ENCODE assay signal across 10 cellular contexts in genomic region chr10:102462512-102463054, GRCh38. TPM values are rescaled to one million over a fixed set of nuclear protein-coding genes. Genes with fewer than 3 reads are reported as not detected.
A peak's percentile ranks its signal among the peaks of the same experiment; 100 is the strongest.
DNase-seq lines count a peak whose midpoint lies in the region; ATAC-seq and TF ChIP-seq lines count a peak whose summit lies in the region.
"Had no signal": no experiment of that assay in that cellular context is flagged by ENCODE, and none has a peak within 500 bp of the region (broad histone marks: within the 10 kb centered on the region; RNA-seq: fewer than 3 reads in every experiment).

No MANE protein-coding gene starts in this region.

- H3K36me3 Mint-ChIP-seq in CD14-positive monocyte, result peaks cover 8 to 9% of the 10 kb centered on the region in 2 donors
- H3K36me3 Mint-ChIP-seq in activated naive CD8-positive, alpha-beta T cell, result no peaks in the 10 kb centered on the region

- no peak overlapping the region for H2AK5ac ChIP-seq in mesendoderm (ENCODE audit: low read length)

- no peak overlapping the region for H3K18ac ChIP-seq in mesendoderm (ENCODE audit: low read length)

- H3K36me3 ChIP-seq in H7 (replicated peaks; ENCODE audit: control insufficient read depth, insufficient read depth, low read length) (no peaks in the 10 kb centered on the region), mesendoderm (ENCODE audit: control insufficient read depth, insufficient read depth, low read length) (no peaks in the 10 kb centered on the region)
- H3K36me3 ChIP-seq: gastroesophageal sphincter had no signal

- no peak overlapping the region for H3K4me2 ChIP-seq in mesendoderm (ENCODE audit: low read length)

- intact Hi-C loops in CD14-positive monocyte (cut with micrococcal nuclease), result loop anchor here (5.0 kb wide), 2 partner anchors 40 kb away; partner anchors contain the start of genes ACTR1A (in 1 of the 2), FBXL15 (in 1 of the 2) and SUFU (in 1 of the 2)

- peak overlapping the region in 3 of 7 donors; percentile 22 to 78 (median 25) for H3K27ac Mint-ChIP-seq in CD14-positive monocyte
- H3K27ac Mint-ChIP-seq in activated naive CD8-positive, alpha-beta T cell, result no peak overlapping the region

- H3K4me3 Mint-ChIP-seq in CD14-positive monocyte, result peak overlapping the region; percentile 41 to 95
- H3K4me3 Mint-ChIP-seq in activated naive CD8-positive, alpha-beta T cell, result peak overlapping the region; percentile 95

- H3K27me3 Mint-ChIP-seq in CD14-positive monocyte (ENCODE audit: low read depth in 3 of 3), result peaks cover 3 to 10% (median 10%) of the 10 kb centered on the region in 3 donors
- no peaks in the 10 kb centered on the region for H3K27me3 Mint-ChIP-seq in activated naive CD8-positive, alpha-beta T cell

- H2BK120ac ChIP-seq in mesendoderm (ENCODE audit: low read depth, low read length), result no peak overlapping the region

- H3K4me3 ChIP-seq in H7 (ENCODE audit: insufficient read depth, low read depth, low read length) (peak overlapping the region; percentile 17; the same call in 1 of the 2 replicates), mesendoderm (ENCODE audit: low read length) (no peak overlapping the region)

- H3K79me1 ChIP-seq in mesendoderm (ENCODE audit: low read length), result no peaks in the 10 kb centered on the region

- TF ChIP-seq CTCF in CD14-positive monocyte (IDR thresholded peaks at IDR 0.05), result no peak

- H3K4ac ChIP-seq in mesendoderm (ENCODE audit: low read depth, low read length), result no peak overlapping the region

- no peak overlapping the region for H2BK15ac ChIP-seq in mesendoderm (replicated peaks; ENCODE audit: low read depth)

- no peaks in the 10 kb centered on the region for H3K9me3 Mint-ChIP-seq in CD14-positive monocyte
- H3K9me3 Mint-ChIP-seq in activated naive CD8-positive, alpha-beta T cell (ENCODE audit: low read depth), result no peaks in the 10 kb centered on the region

- no peak for TF ChIP-seq POLR2A in erythroblast (IDR thresholded peaks at IDR 0.05; ENCODE audit: low read length)

- H3K9ac ChIP-seq in mesendoderm (ENCODE audit: low read length), result peak overlapping the region; percentile 23

- H3K23ac ChIP-seq in mesendoderm (ENCODE audit: low read length), result no peak overlapping the region

- ATAC-seq in GM18870 (IDR thresholded peaks at IDR 0.05; ENCODE audit: unreplicated experiment), result no peak
- ATAC-seq: gastroesophageal sphincter had no signal

- no CpG with 5 or more reads among the region's 6 CpGs for WGBS in mesendoderm (ENCODE audit: extremely low coverage, insufficient coverage, low lambda C conversion rate)

- no peak overlapping the region for H4K8ac ChIP-seq in mesendoderm (ENCODE audit: low read depth, low read length)

- DNase-seq in CD14-positive monocyte (ENCODE audit: low spot score) (no peak), H7 (no peak), mesendoderm (no peak), HuH-7.5 (ENCODE audit: low spot score) (no peak), NCI-H1694 (lab: John Stamatoyannopoulos, UW) (no peak), erythroblast (lab: John Stamatoyannopoulos, UW) (no peak)
- DNase-seq: central memory CD4-positive, alpha-beta T cell had no signal

- peaks cover 11% of the 10 kb centered on the region for H3K4me1 ChIP-seq in mesendoderm (ENCODE audit: control insufficient read depth, low read depth, low read length)

- H2BK5ac ChIP-seq in mesendoderm (ENCODE audit: low read length), result no peak overlapping the region

- no peak overlapping the region for H3K27ac ChIP-seq in mesendoderm (ENCODE audit: low read depth, low read length)
- H3K27ac ChIP-seq: gastroesophageal sphincter had no signal

- no peak overlapping the region for H4K5ac ChIP-seq in mesendoderm (ENCODE audit: low read length)

- H3K56ac ChIP-seq in mesendoderm (ENCODE audit: low read length), result peak overlapping the region; percentile 68

- no peaks in the 10 kb centered on the region for H3K79me2 ChIP-seq in mesendoderm (ENCODE audit: control insufficient read depth, insufficient read depth, low read length)

- H3K27me3 ChIP-seq in H7 (ENCODE audit: control insufficient read depth, insufficient read depth, low read length) (peaks cover 2% of the 10 kb centered on the region; the same call in 1 of the 2 replicates), mesendoderm (ENCODE audit: insufficient read depth, low read length, poor library complexity) (no peaks in the 10 kb centered on the region)
- H3K27me3 ChIP-seq: gastroesophageal sphincter had no signal

- peaks cover 35% of the 10 kb centered on the region for H3K4me1 Mint-ChIP-seq in CD14-positive monocyte
- H3K4me1 Mint-ChIP-seq in activated naive CD8-positive, alpha-beta T cell (ENCODE audit: low read depth), result peaks cover 28% of the 10 kb centered on the region

RNA-seq across cellular contexts. Expression of gene C10orf95, which starts 11.2 kb away (rescaled TPM):
- polyA plus RNA-seq in CD14-positive monocyte, result not detected
- 0.30 and 0.45 TPM in 2 replicates for total RNA-seq in H7 (2014; rRNA removed; shearing (Covaris generic))
- polyA plus RNA-seq in mesendoderm (2013, experiment 1 of 2), result 0.24 TPM
- polyA plus RNA-seq in mesendoderm (2013, experiment 2 of 2), result 0.21 TPM
- total RNA-seq: gastroesophageal sphincter had no signal

RNA-seq across cellular contexts. Expression of gene CUEDC2, which starts 30.2 kb away (rescaled TPM):
- polyA plus RNA-seq in CD14-positive monocyte, result 10 to 100 TPM; 58.5 to 70.2 TPM
- 51.3 and 64.7 TPM in 2 replicates for total RNA-seq in H7 (2014; rRNA removed; shearing (Covaris generic))
- 39.1 TPM for polyA plus RNA-seq in mesendoderm (2013, experiment 1 of 2)
- 40.9 TPM for polyA plus RNA-seq in mesendoderm (2013, experiment 2 of 2)

RNA-seq across cellular contexts. Expression of gene ACTR1A, which starts 39.9 kb away (rescaled TPM):
- 10 to 100 TPM; 79.0 to 79.4 TPM for polyA plus RNA-seq in CD14-positive monocyte
- total RNA-seq in H7 (2014; rRNA removed; shearing (Covaris generic)), result 144 and 180 TPM in 2 replicates
- 47.3 TPM for polyA plus RNA-seq in mesendoderm (2013, experiment 1 of 2)
- polyA plus RNA-seq in mesendoderm (2013, experiment 2 of 2), result 49.0 TPM

RNA-seq across cellular contexts. Expression of gene SUFU, which starts 41.2 kb away (rescaled TPM):
- polyA plus RNA-seq in CD14-positive monocyte, result 1 to 10 TPM; 3.2 to 5.7 TPM
- 3.5 and 4.2 TPM in 2 replicates for total RNA-seq in H7 (2014; rRNA removed; shearing (Covaris generic))
- 5.3 TPM for polyA plus RNA-seq in mesendoderm (2013, experiment 1 of 2)
- 4.8 TPM for polyA plus RNA-seq in mesendoderm (2013, experiment 2 of 2)

RNA-seq across cellular contexts. Expression of gene FBXL15, which starts 41.9 kb away (rescaled TPM):
- polyA plus RNA-seq in CD14-positive monocyte, result 10 to 100 TPM; 25.5 to 36.3 TPM
- 23.0 and 29.8 TPM in 2 replicates for total RNA-seq in H7 (2014; rRNA removed; shearing (Covaris generic))
- 5.0 TPM for polyA plus RNA-seq in mesendoderm (2013, experiment 1 of 2)
- polyA plus RNA-seq in mesendoderm (2013, experiment 2 of 2), result 4.6 TPM
